In the genomic region with DNA sequence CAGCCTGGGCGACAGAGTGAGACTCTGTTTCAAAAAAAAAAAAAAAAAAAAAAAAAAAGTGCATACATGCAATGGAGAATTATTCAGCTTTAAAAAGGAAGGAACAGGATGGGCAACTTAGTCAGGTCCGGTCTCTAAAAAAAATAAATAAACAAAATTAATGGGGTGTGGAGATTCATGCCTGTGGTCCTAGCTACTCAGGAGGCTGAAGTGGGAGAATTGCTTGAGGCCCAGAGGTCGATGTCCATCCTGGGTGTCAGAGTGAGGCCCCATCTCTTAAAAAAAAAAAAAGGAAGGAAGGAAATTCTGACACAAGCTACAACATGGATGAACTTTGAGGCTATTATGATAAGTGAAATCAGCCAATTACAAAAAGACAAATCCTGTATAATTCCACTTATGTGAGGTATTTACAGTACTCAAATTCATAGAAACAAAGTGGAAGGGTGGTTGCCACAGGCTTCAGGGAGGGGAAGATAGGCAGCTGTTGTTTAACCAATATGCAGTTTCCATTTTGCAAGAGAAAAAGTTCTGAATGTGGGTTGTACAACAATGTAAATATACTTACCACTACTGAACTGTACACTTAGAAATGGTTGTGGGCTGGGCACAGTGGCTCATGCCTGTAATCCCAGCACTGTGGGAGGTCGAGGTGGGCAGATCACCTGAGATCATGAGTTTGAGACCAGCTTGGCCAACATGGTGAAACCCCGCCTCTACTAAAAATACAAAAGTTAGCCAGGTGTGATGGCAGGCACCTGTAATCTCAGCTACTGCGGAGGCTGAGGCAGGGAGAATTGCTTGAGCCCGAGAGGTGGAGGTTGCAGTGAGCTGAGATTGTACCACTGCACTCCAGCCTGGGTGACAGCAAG, we compare ENCODE assay signal across 14 cellular contexts. TPM values are rescaled to one million over a fixed set of nuclear protein-coding genes. Genes with fewer than 3 reads are reported as not detected.
DNase-seq lines count a peak whose midpoint lies in the region; ATAC-seq and TF ChIP-seq lines count a peak whose summit lies in the region.
"Had no signal": no experiment of that assay in that cellular context is flagged by ENCODE, and none has a peak within 500 bp of the region (broad histone marks: within the 10 kb centered on the region; RNA-seq: fewer than 3 reads in every experiment).

No MANE protein-coding gene starts in this region.

- no peaks in the 10 kb centered on the region for H3K27me3 Mint-ChIP-seq in stimulated activated naive B cell treated with anti-CD40 and anti-IgM and Interleukin-4, amounts not matched to agents 10 μg/mL and 1 μg/mL and 100 μg/mL, for 72 hours

- DNase-seq in DMS53 (lab: John Stamatoyannopoulos, UW) (peak; percentile 30), DMS53 treated with DMSO at 0.1 percent for 48 hours (lab: John Stamatoyannopoulos, UW; ENCODE audit: unreplicated experiment) (no peak), PC-3 (peak; percentile 37), activated gamma-delta T cell (lab: John Stamatoyannopoulos, UW) (no peak)
- no peak for DNase-seq in stimulated activated naive B cell treated with anti-CD40 and anti-IgM and Interleukin-4, amounts not matched to agents 10 μg/mL and 1 μg/mL and 100 μg/mL, for 72 hours
- DNase-seq in stimulated activated CD4-positive, alpha-beta T cell treated with anti-CD3 and anti-CD28 coated beads, Interleukin-4, amount 100 ng/mL, for 1 hour = no peak
- DNase-seq: activated CD8-positive, alpha-beta memory T cell treated with anti-CD3 and anti-CD28 coated beads for 24 hours; DMS79; effector CD4-positive, alpha-beta T cell; NCI-H1092 treated with DMSO at 0.1 percent for 48 hours had no signal

- H2AFZ ChIP-seq in PC-3 (ENCODE audit: low read length) = peak overlapping the region; percentile 15; the same call in 1 of the 2 replicates

- peaks cover 10% of the 10 kb centered on the region for H3K4me1 ChIP-seq in PC-3 (ENCODE audit: insufficient read depth, low read length)

- peak overlapping the region; percentile 90 for H3K27ac Mint-ChIP-seq in stimulated activated naive B cell treated with anti-CD40 and anti-IgM and Interleukin-4, amounts not matched to agents 10 μg/mL and 1 μg/mL and 100 μg/mL, for 72 hours
- H3K27ac Mint-ChIP-seq: stimulated activated effector memory CD8-positive, alpha-beta T cell treated with anti-CD3 and anti-CD28 coated beads, Interleukin-12 subunit alpha, Interleukin-12 subunit beta, amount 100 ng/mL, for 72 hours had no signal

- CTCF ChIA-PET in PC-3 (lab: Charles Lee) = interaction anchor here (0.6 to 0.7 kb wide), 3 partner anchors 18 to 59 kb away, joined by 3 to 6 read pairs (median 4); a partner anchor contains a TSS

- H4K20me1 ChIP-seq in PC-3 (ENCODE audit: low read length) = no peaks in the 10 kb centered on the region

- peak overlapping the region; percentile 63 to 73 for H3K4me3 Mint-ChIP-seq in stimulated activated naive B cell treated with anti-CD40 and anti-IgM and Interleukin-4, amounts not matched to agents 10 μg/mL and 1 μg/mL and 100 μg/mL, for 72 hours
- H3K4me3 Mint-ChIP-seq: stimulated activated effector memory CD8-positive, alpha-beta T cell treated with anti-CD3 and anti-CD28 coated beads, Interleukin-12 subunit alpha, Interleukin-12 subunit beta, amount 100 ng/mL, for 72 hours had no signal

- intact Hi-C loops in PC-3 (cut with micrococcal nuclease) = no loop called here

- no peaks in the 10 kb centered on the region for H3K79me2 ChIP-seq in PC-3 (ENCODE audit: low read length)

- H3K9me3 Mint-ChIP-seq in stimulated activated naive B cell treated with anti-CD40 and anti-IgM and Interleukin-4, amounts not matched to agents 10 μg/mL and 1 μg/mL and 100 μg/mL, for 72 hours = peaks cover 6% of the 10 kb centered on the region in 2 donors
- H3K9me3 Mint-ChIP-seq: stimulated activated effector memory CD8-positive, alpha-beta T cell treated with anti-CD3 and anti-CD28 coated beads, Interleukin-12 subunit alpha, Interleukin-12 subunit beta, amount 100 ng/mL, for 72 hours had no signal

- POLR2A ChIA-PET in PC-3 (lab: Charles Lee; ENCODE audit: unreplicated experiment) = interaction anchor here (0.6 to 1.0 kb wide), 2 partner anchors 11 to 15 kb away, joined by 10 to 11 read pairs; a partner anchor contains a TSS

- no peak for TF ChIP-seq CTCF in PC-3 (conservative IDR thresholded peaks at IDR 0.05; ENCODE audit: low read depth, low read length)

- H3K36me3 Mint-ChIP-seq in stimulated activated naive B cell treated with anti-CD40 and anti-IgM and Interleukin-4, amounts not matched to agents 10 μg/mL and 1 μg/mL and 100 μg/mL, for 72 hours = no peaks in the 10 kb centered on the region
- H3K36me3 Mint-ChIP-seq: stimulated activated effector memory CD8-positive, alpha-beta T cell treated with anti-CD3 and anti-CD28 coated beads, Interleukin-12 subunit alpha, Interleukin-12 subunit beta, amount 100 ng/mL, for 72 hours had no signal

- no peak overlapping the region for H3K4me2 ChIP-seq in PC-3 (ENCODE audit: low read length)

- no peaks in the 10 kb centered on the region for H3K9me3 ChIP-seq in PC-3 (ENCODE audit: low read length)

- H3K4me3 ChIP-seq in PC-3 (ENCODE audit: low read length) = no peak overlapping the region

- H3K27ac ChIP-seq in PC-3 (ENCODE audit: low read length) = no peak overlapping the region
- H3K27ac ChIP-seq: 22Rv1 had no signal

- no peaks in the 10 kb centered on the region for H3F3A ChIP-seq in PC-3 (ENCODE audit: low read length, unreplicated experiment)

- BruUV-seq in PC-3 (replicated peaks; lab: Mats Ljungman, UMichigan) = no TSS peak

- H3K9ac ChIP-seq in PC-3 (ENCODE audit: low read length) = no peak overlapping the region

- H3K4me1 Mint-ChIP-seq in stimulated activated naive B cell treated with anti-CD40 and anti-IgM and Interleukin-4, amounts not matched to agents 10 μg/mL and 1 μg/mL and 100 μg/mL, for 72 hours = peaks cover 20 to 47% of the 10 kb centered on the region in 2 donors
- H3K4me1 Mint-ChIP-seq: stimulated activated effector memory CD8-positive, alpha-beta T cell treated with anti-CD3 and anti-CD28 coated beads, Interleukin-12 subunit alpha, Interleukin-12 subunit beta, amount 100 ng/mL, for 72 hours had no signal

- ATAC-seq in HG02885 (IDR thresholded peaks at IDR 0.05; ENCODE audit: poor library complexity, unreplicated experiment) (peak; percentile 40), PC-3 (peak; percentile 48; the same call in 1 of the 2 replicates), HG02571 (IDR thresholded peaks at IDR 0.05; ENCODE audit: unreplicated experiment) (no peak)
- peak; percentile 47 to 55 for ATAC-seq in stimulated activated naive B cell treated with anti-CD40 and anti-IgM and Interleukin-4, amounts not matched to agents 10 μg/mL and 1 μg/mL and 100 μg/mL, for 72 hours (replicated peaks)
- ATAC-seq: stimulated activated effector memory CD8-positive, alpha-beta T cell treated with anti-CD3 and anti-CD28 coated beads, Interleukin-12 subunit alpha, Interleukin-12 subunit beta, amount 100 ng/mL, for 72 hours had no signal

- H3K9me2 ChIP-seq in PC-3 (replicated peaks; ENCODE audit: low read length) = no peaks in the 10 kb centered on the region

- H3K27me3 ChIP-seq in PC-3 (ENCODE audit: low read length) = no peaks in the 10 kb centered on the region

- H3K36me3 ChIP-seq in PC-3 (ENCODE audit: low read depth, low read length) = no peaks in the 10 kb centered on the region

RNA-seq across cellular contexts. Expression of a gene that starts 12.3 kb away (rescaled TPM):
- not detected in 2 replicates for total RNA-seq in PC-3 (2014; rRNA removed)

RNA-seq across cellular contexts. Expression of a gene that starts 15.1 kb away (rescaled TPM):
- total RNA-seq in PC-3 (2014; rRNA removed) = 68.8 and 73.1 TPM in 2 replicates

RNA-seq across cellular contexts. Expression of a gene that starts 36.3 kb away (rescaled TPM):
- 17.5 and 18.2 TPM in 2 replicates for total RNA-seq in PC-3 (2014; rRNA removed)

RNA-seq across cellular contexts. Expression of a gene that starts 41.2 kb away (rescaled TPM):
- total RNA-seq in PC-3 (2014; rRNA removed) = 15.3 and 27.1 TPM in 2 replicates

RNA-seq across cellular contexts. Expression of a gene that starts 59.2 kb away (rescaled TPM):
- total RNA-seq in PC-3 (2014; rRNA removed) = 109 and 162 TPM in 2 replicates

Comparison
In these comparisons a context has a peak if more than half of its experiments do, and no peak if none do; other contexts are left out.
1. DNase-seq: peak in DMS53 (single experiment) and PC-3 (single experiment); none in DMS53 treated with DMSO at 0.1 percent for 48 hours (single experiment), stimulated activated naive B cell treated with anti-CD40 and anti-IgM and Interleukin-4, amounts not matched to agents 10 μg/mL and 1 μg/mL and 100 μg/mL, for 72 hours (single experiment), activated gamma-delta T cell (single experiment) and stimulated activated CD4-positive, alpha-beta T cell treated with anti-CD3 and anti-CD28 coated beads, Interleukin-4, amount 100 ng/mL, for 1 hour (single experiment).